In genomic region chrX:110013968-110014367, GRCh38 we compare ENCODE assay signal across 24 cellular contexts. TPM values are rescaled to one million over a fixed set of nuclear protein-coding genes. Genes with fewer than 3 reads are reported as not detected.
DNase-seq lines count a peak whose midpoint lies in the region; ATAC-seq and TF ChIP-seq lines count a peak whose summit lies in the region.
"Had no signal": no experiment of that assay in that cellular context is flagged by ENCODE, and none has a peak within 500 bp of the region (broad histone marks: within the 10 kb centered on the region; RNA-seq: fewer than 3 reads in every experiment).

No MANE protein-coding gene starts in this region.

- no peaks in the 10 kb centered on the region for H3F3A ChIP-seq in Loucy (ENCODE audit: low read depth)
- H3F3A ChIP-seq in neural progenitor cell (ENCODE audit: low read depth): no peaks in the 10 kb centered on the region

- CTCF ChIA-PET in HEK293 (lab: Yijun Ruan, JAX): interaction anchor here (0.5 kb wide), 1 partner anchor 116 kb away, joined by 3 read pairs; no protein-coding TSS in a partner anchor

- H3K9me2 ChIP-seq in Loucy (replicated peaks; ENCODE audit: low read depth, low read length): no peaks in the 10 kb centered on the region

- no peaks in the 10 kb centered on the region for H3K4me1 ChIP-seq in HEK293 (ENCODE audit: control insufficient read depth, insufficient read depth, low read length)
- H3K4me1 ChIP-seq in Loucy (ENCODE audit: insufficient read depth, low read length, poor library complexity, severe bottlenecking): peaks cover 12% of the 10 kb centered on the region
- H3K4me1 ChIP-seq in neural progenitor cell: no peaks in the 10 kb centered on the region
- H3K4me1 ChIP-seq: BE2C had no signal

- H2AFZ ChIP-seq in Loucy (ENCODE audit: low read length) (no peak overlapping the region), neural progenitor cell (replicated peaks) (no peak overlapping the region)
- H2AFZ ChIP-seq: GM23248 had no signal

- H3K4me3 Mint-ChIP-seq in brain (no peak overlapping the region), neural progenitor cell (no peak overlapping the region)
- H3K4me3 Mint-ChIP-seq: CD14-positive monocyte; CD4-positive, alpha-beta T cell; CD8-positive, alpha-beta memory T cell had no signal

- H3K9ac ChIP-seq in Loucy (ENCODE audit: low read depth, low read length, poor library complexity, severe bottlenecking) (no peak overlapping the region), neural progenitor cell (no peak overlapping the region)
- H3K9ac ChIP-seq: BLaER1 treated with 17β-estradiol and CSF1 and Interleukin-3, amounts not matched to agents 10 nM and 100 nM; GM23248 had no signal

- H3K4me3 ChIP-seq in HEK293 (ENCODE audit: low read depth, low read length) (no peak overlapping the region), Loucy (ENCODE audit: low read length, poor library complexity, severe bottlenecking) (no peak overlapping the region), neural progenitor cell (no peak overlapping the region)
- H3K4me3 ChIP-seq: A549; BLaER1 treated with 17β-estradiol and CSF1 and Interleukin-3, amounts not matched to agents 10 nM and 100 nM; GM23248 had no signal

- no peaks in the 10 kb centered on the region for H3K9me3 Mint-ChIP-seq in brain
- no peaks in the 10 kb centered on the region for H3K9me3 Mint-ChIP-seq in neural progenitor cell
- H3K9me3 Mint-ChIP-seq: CD4-positive, alpha-beta T cell; CD8-positive, alpha-beta memory T cell had no signal

- H3K79me2 ChIP-seq in Loucy (ENCODE audit: insufficient read depth, low read length): peaks cover 90% of the 10 kb centered on the region
- H3K79me2 ChIP-seq in neural progenitor cell (ENCODE audit: low read depth): no peaks in the 10 kb centered on the region

- H3K27ac Mint-ChIP-seq in brain: peak overlapping the region in 3 of 5 experiments; percentile 59 to 88 (median 62)
- peak overlapping the region; percentile 86 for H3K27ac Mint-ChIP-seq in neural progenitor cell
- H3K27ac Mint-ChIP-seq: CD4-positive, alpha-beta T cell; CD8-positive, alpha-beta memory T cell had no signal

- H3K4me1 Mint-ChIP-seq in brain (peaks cover 60% of the 10 kb centered on the region), neural progenitor cell (peaks cover 45% of the 10 kb centered on the region)

- peak overlapping the region; percentile 20 for H3K4me2 ChIP-seq in Loucy (ENCODE audit: low read depth, low read length, poor library complexity, severe bottlenecking)
- no peak overlapping the region for H3K4me2 ChIP-seq in neural progenitor cell
- H3K4me2 ChIP-seq: A549 had no signal

- H3K36me3 Mint-ChIP-seq in brain: peaks cover 35% of the 10 kb centered on the region
- peaks cover 24% of the 10 kb centered on the region for H3K36me3 Mint-ChIP-seq in neural progenitor cell

- no peak overlapping the region for H3K27ac ChIP-seq in HEK293 (ENCODE audit: extremely low read depth, low read depth, low read length)
- no peak overlapping the region for H3K27ac ChIP-seq in neural progenitor cell
- H3K27ac ChIP-seq: A549, GM23248 had no signal

- ATAC-seq in GM21529 (IDR thresholded peaks at IDR 0.05; ENCODE audit: unreplicated experiment): no peak
- ATAC-seq in GM21786 (IDR thresholded peaks at IDR 0.05; ENCODE audit: unreplicated experiment): no peak
- ATAC-seq: A549 had no signal

- no peak for TF ChIP-seq CTCF in HEK293 (tag by site-specific recombination; IDR thresholded peaks at IDR 0.05)
- no peak for TF ChIP-seq CTCF in Loucy (conservative IDR thresholded peaks at IDR 0.05; ENCODE audit: low read length)
- no peak for TF ChIP-seq CTCF in brain (conservative IDR thresholded peaks at IDR 0.05)
- no peak for TF ChIP-seq CTCF in neural progenitor cell (IDR thresholded peaks at IDR 0.05)

- H3K9me3 ChIP-seq in HEK293 (ENCODE audit: control insufficient read depth, insufficient read depth, low read depth, low read length) (no peaks in the 10 kb centered on the region), Loucy (ENCODE audit: insufficient read depth, low read depth, low read length) (no peaks in the 10 kb centered on the region), neural progenitor cell (ENCODE audit: low read depth) (no peaks in the 10 kb centered on the region)
- H3K9me3 ChIP-seq: A549; BE2C; BLaER1 treated with 17β-estradiol and CSF1 and Interleukin-3, amounts not matched to agents 10 nM and 100 nM had no signal

- peaks cover 0 to 17% of the 10 kb centered on the region in 2 experiments; a peak in 1 of 3 replicates for H3K36me3 ChIP-seq in HEK293 (ENCODE audit: control insufficient read depth in 2 of 2, insufficient read depth in 1 of 2, low read length in 2 of 2)
- peaks cover 18% of the 10 kb centered on the region; the same call in 1 of the 2 replicates for H3K36me3 ChIP-seq in Loucy (ENCODE audit: insufficient read depth, low read length)
- no peaks in the 10 kb centered on the region for H3K36me3 ChIP-seq in neural progenitor cell
- H3K36me3 ChIP-seq: BE2C had no signal

- DNase-seq in neural progenitor cell (ENCODE audit: low spot score): no peak
- DNase-seq in cerebellar cortex (ENCODE audit: low spot score): no peak
- no peak for DNase-seq in activated CD4-positive, CD25-positive, alpha-beta regulatory T cell treated with anti-CD3 and anti-CD28 coated beads, Interleukin-2, amount 50 U/mL, for 72 hours
- DNase-seq: 8988T; ACHN; AML-193; BE2C; Calu3; CD4-positive, alpha-beta T cell; CD8-positive, alpha-beta memory T cell; COR-L47; DMS53; GF-D8; GM23248; H7; HCEC 1CT had no signal

- H3K27me3 Mint-ChIP-seq in brain (no peaks in the 10 kb centered on the region), neural progenitor cell (ENCODE audit: insufficient read depth, low read depth) (no peaks in the 10 kb centered on the region)
- H3K27me3 Mint-ChIP-seq: CD4-positive, alpha-beta T cell had no signal

- H4K20me1 ChIP-seq in Loucy (ENCODE audit: insufficient read depth, low read length, poor library complexity, severe bottlenecking) (peaks cover 24% of the 10 kb centered on the region), neural progenitor cell (ENCODE audit: low read depth) (peaks cover 6% of the 10 kb centered on the region)

- POLR2A ChIA-PET in HEK293 (lab: Yijun Ruan, JAX): interaction anchor here (1.0 kb wide), 1 partner anchor 9 kb away, joined by 3 read pairs; no protein-coding TSS in a partner anchor

- H3K27me3 ChIP-seq in Loucy (ENCODE audit: insufficient read depth, low read length, poor library complexity, severe bottlenecking) (no peaks in the 10 kb centered on the region), neural progenitor cell (no peaks in the 10 kb centered on the region)
- H3K27me3 ChIP-seq: BE2C had no signal

TF ChIP-seq in HEK293, 187 proteins besides CTCF, POLR2A, EP300 and RAD21:
- TF ChIP-seq, protein P1, sequence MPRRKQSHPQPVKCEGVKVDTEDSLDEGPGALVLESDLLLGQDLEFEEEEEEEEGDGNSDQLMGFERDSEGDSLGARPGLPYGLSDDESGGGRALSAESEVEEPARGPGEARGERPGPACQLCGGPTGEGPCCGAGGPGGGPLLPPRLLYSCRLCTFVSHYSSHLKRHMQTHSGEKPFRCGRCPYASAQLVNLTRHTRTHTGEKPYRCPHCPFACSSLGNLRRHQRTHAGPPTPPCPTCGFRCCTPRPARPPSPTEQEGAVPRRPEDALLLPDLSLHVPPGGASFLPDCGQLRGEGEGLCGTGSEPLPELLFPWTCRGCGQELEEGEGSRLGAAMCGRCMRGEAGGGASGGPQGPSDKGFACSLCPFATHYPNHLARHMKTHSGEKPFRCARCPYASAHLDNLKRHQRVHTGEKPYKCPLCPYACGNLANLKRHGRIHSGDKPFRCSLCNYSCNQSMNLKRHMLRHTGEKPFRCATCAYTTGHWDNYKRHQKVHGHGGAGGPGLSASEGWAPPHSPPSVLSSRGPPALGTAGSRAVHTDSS (tag by site-specific recombination; IDR thresholded peaks at IDR 0.05): peak; percentile 83
- TF ChIP-seq KLF10 (tag by site-specific recombination; IDR thresholded peaks at IDR 0.05): no peak
TF ChIP-seq in HEK293: peak in this region for 1.

RNA-seq across cellular contexts. Expression of gene TMEM164, which starts 11.1 kb away (rescaled TPM):
- polyA plus RNA-seq in brain (ENCODE audit: insufficient read depth, low read depth, low replicate concordance): 45.8 TPM
- 15.5 and 23.9 TPM in 2 replicates for total RNA-seq in neural progenitor cell (ENCODE audit: low replicate concordance)
